Comparison of ENCODE assay signal across 2 cellular contexts in the genomic region with DNA sequence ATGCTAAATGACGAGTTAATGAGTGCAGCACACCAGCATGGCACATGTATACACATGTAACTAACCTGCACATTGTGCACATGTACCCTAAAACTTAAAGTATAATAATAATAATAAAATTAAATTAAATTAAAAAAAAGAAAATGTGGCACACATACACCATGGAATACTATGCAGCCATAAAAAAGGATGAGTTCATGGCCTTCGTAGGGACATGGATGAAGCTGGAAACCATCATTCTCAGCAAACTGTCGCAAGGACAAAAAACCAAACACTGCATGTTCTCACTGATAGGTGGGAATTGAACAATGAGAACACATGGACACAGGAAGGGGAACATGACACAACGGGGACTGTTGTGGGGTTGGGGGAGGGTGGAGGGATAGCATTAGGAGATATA. TPM values are rescaled to one million over a fixed set of nuclear protein-coding genes. Genes with fewer than 3 reads are reported as not detected.
"Had no signal": no experiment of that assay in that cellular context is flagged by ENCODE, and none has a peak within 500 bp of the region (broad histone marks: within the 10 kb centered on the region; RNA-seq: fewer than 3 reads in every experiment).

No MANE protein-coding gene starts in this region.

RNA-seq across cellular contexts. Expression of gene PDE3B, which starts 23.7 kb away (rescaled TPM):
- total RNA-seq: LHCN-M2, M059J had no signal
